In genomic region chr17:74916851-74917199, GRCh38 we compare ENCODE assay signal across 19 cellular contexts. TPM values are rescaled to one million over a fixed set of nuclear protein-coding genes. Genes with fewer than 3 reads are reported as not detected.
DNase-seq lines count a peak whose midpoint lies in the region; ATAC-seq, FAIRE-seq and TF ChIP-seq lines count a peak whose summit lies in the region.
"Had no signal": no experiment of that assay in that cellular context is flagged by ENCODE, and none has a peak within 500 bp of the region (broad histone marks: within the 10 kb centered on the region; RNA-seq: fewer than 3 reads in every experiment).

No MANE protein-coding gene starts in this region.

- H4K20me1 ChIP-seq in HepG2 (ENCODE audit: insufficient read depth, low read length): no peaks in the 10 kb centered on the region

- ATAC-seq in HepG2: no peak
- no peak for ATAC-seq in right lobe of liver
- ATAC-seq in right cardiac atrium: no peak

- DNase-seq in HepG2 (ENCODE audit: low spot score) (no peak), right lobe of liver (no peak), bronchial epithelial cell (ENCODE audit: low read depth) (no peak), kidney (peak; percentile 46), NCI-H2107 (lab: John Stamatoyannopoulos, UW) (no peak), right cardiac atrium (no peak), SKM-1 treated with dmso at 0.1 percent for 144 hours (lab: John Stamatoyannopoulos, UW; ENCODE audit: unreplicated experiment) (no peak), kidney tubule cell (ENCODE audit: low spot score) (no peak)
- DNase-seq: Caco-2; CD8-positive, alpha-beta memory T cell; DMS53; GF-D8; GM23248; H7; HFFc6 had no signal

- in situ Hi-C loops in HepG2 (cut with HindIII; ENCODE audit: extremely low pct_ligation_motif_present, low pct_unique_long_range_greater_than_20kb): loop anchor here (5.0 kb wide), 1 partner anchor 90 kb away; no protein-coding TSS in a partner anchor

- H3K4me2 ChIP-seq in HepG2 (ENCODE audit: low read depth, low read length): no peak overlapping the region
- H3K4me2 ChIP-seq: BLaER1 had no signal

- WGBS in HepG2 (ENCODE audit: low lambda C conversion rate): 64% methylated on average over 11 of the region's 11 CpGs
- 79% methylated on average over 9 of the region's 11 CpGs for WGBS in right lobe of liver (ENCODE audit: insufficient coverage, low coverage, low lambda C conversion rate, missing lambda C conversion rate)
- 92% methylated on average over 11 of the region's 11 CpGs for WGBS in right cardiac atrium

- TF ChIP-seq POLR2A in HepG2 (IDR thresholded peaks at IDR 0.05; ENCODE audit: insufficient read depth in 1 of 2, low read depth in 2 of 2, low read length in 2 of 2): no peak
- TF ChIP-seq POLR2A in right lobe of liver (IDR thresholded peaks at IDR 0.05): no peak

- H3K79me2 ChIP-seq in HepG2 (ENCODE audit: insufficient read depth, low read length): no peaks in the 10 kb centered on the region

- CTCF ChIA-PET in HepG2 (lab: Yijun Ruan, JAX; ENCODE audit: low intra/inter-chr PET ratio, low total read pairs): no interaction called here

- no peaks in the 10 kb centered on the region for H3K36me3 ChIP-seq in HepG2 (replicated peaks in 1 of 2; ENCODE audit: control insufficient read depth in 1 of 2, insufficient read depth in 2 of 2, low read length in 2 of 2)
- no peaks in the 10 kb centered on the region for H3K36me3 ChIP-seq in right lobe of liver
- H3K36me3 ChIP-seq in bronchial epithelial cell (ENCODE audit: control insufficient read depth, insufficient read depth, low read length): no peaks in the 10 kb centered on the region
- H3K36me3 ChIP-seq in kidney (ENCODE audit: control insufficient read depth in 1 of 2, insufficient read depth in 2 of 2, low read length in 2 of 2): no peaks in the 10 kb centered on the region
- H3K36me3 ChIP-seq: BLaER1 had no signal

- no TSS peak for BruUV-seq in HepG2 (replicated peaks; lab: Mats Ljungman, UMichigan)

- TF ChIP-seq CTCF in HepG2 (CRISPR knock-in tag; IDR thresholded peaks at IDR 0.05) (no peak), right lobe of liver (IDR thresholded peaks at IDR 0.05) (no peak), bronchial epithelial cell (IDR thresholded peaks at IDR 0.05; ENCODE audit: insufficient read depth, low read length, severe bottlenecking) (no peak), kidney (IDR thresholded peaks at IDR 0.05; ENCODE audit: borderline replicate concordance, extremely low read depth, insufficient read depth) (no peak)

- H3K27ac ChIP-seq in HepG2 (ENCODE audit: extremely low read length, insufficient read depth, low read length) (no peak overlapping the region), right lobe of liver (no peak overlapping the region), kidney (ENCODE audit: low read depth in 2 of 2, low read length in 2 of 2) (no peak overlapping the region), right cardiac atrium (ENCODE audit: low read length) (no peak overlapping the region)
- H3K27ac ChIP-seq: 22Rv1, BLaER1, GM23248 had no signal

- H3K9ac ChIP-seq in HepG2 (ENCODE audit: insufficient read depth, low read depth, low read length): no peak overlapping the region
- H3K9ac ChIP-seq in kidney (ENCODE audit: low read length in 2 of 2): no peak overlapping the region
- H3K9ac ChIP-seq: BLaER1, GM23248 had no signal

- H3K27me3 ChIP-seq in HepG2 (ENCODE audit: control insufficient read depth in 1 of 2, insufficient read depth in 2 of 2, low read length in 2 of 2) (peaks cover 8 to 46% of the 10 kb centered on the region in 2 experiments), right lobe of liver (no peaks in the 10 kb centered on the region), bronchial epithelial cell (ENCODE audit: control insufficient read depth, insufficient read depth, low read length) (no peaks in the 10 kb centered on the region), right cardiac atrium (ENCODE audit: control insufficient read depth, insufficient read depth) (no peaks in the 10 kb centered on the region)

- intact Hi-C loops in HepG2 (cut with micrococcal nuclease; ENCODE audit: unreplicated experiment) (no loop called here), right lobe of liver (cut with DNase I) (no loop called here), kidney (cut with DNase I) (no loop called here), right cardiac atrium (cut with DNase I) (no loop called here)

- H3K9me3 ChIP-seq in HepG2 (ENCODE audit: low read length) (no peaks in the 10 kb centered on the region), right lobe of liver (no peaks in the 10 kb centered on the region), kidney (ENCODE audit: control insufficient read depth in 1 of 2, low read length in 2 of 2) (no peaks in the 10 kb centered on the region), right cardiac atrium (ENCODE audit: control insufficient read depth, low read length) (no peaks in the 10 kb centered on the region)

- H3K4me3 ChIP-seq in HepG2 (replicated peaks in 1 of 3; ENCODE audit: insufficient read depth in 1 of 3, low read depth in 2 of 3, low read length in 3 of 3) (no peak overlapping the region), right lobe of liver (no peak overlapping the region), bronchial epithelial cell (ENCODE audit: low read depth, low read length) (no peak overlapping the region), kidney (ENCODE audit: low read length in 2 of 2) (no peak overlapping the region), right cardiac atrium (ENCODE audit: low read length) (no peak overlapping the region)
- H3K4me3 ChIP-seq: BLaER1, GM23248 had no signal

- FAIRE-seq in HepG2 (lab: Jason Lieb, UNC): peak; percentile 56
- peak; percentile 98 for FAIRE-seq in bronchial epithelial cell (lab: Jason Lieb, UNC)
- FAIRE-seq in kidney (lab: Jason Lieb, UNC): no peak
- FAIRE-seq: GM18507 had no signal

- H2AFZ ChIP-seq in HepG2 (ENCODE audit: low read length): no peak overlapping the region
- H2AFZ ChIP-seq: GM23248 had no signal

- POLR2A ChIA-PET in HepG2 (lab: Yijun Ruan, JAX): interaction anchor here (1.0 kb wide), 1 partner anchor 44 kb away, joined by 3 read pairs; the partner anchor contains the start of gene FDXR

- TF ChIP-seq RAD21 in HepG2 (CRISPR knock-in tag; IDR thresholded peaks at IDR 0.05): no peak

- TF ChIP-seq EP300 in HepG2 (IDR thresholded peaks at IDR 0.05; ENCODE audit: low read depth in 2 of 2, low read length in 2 of 2) (no peak), HepG2 (CRISPR knock-in tag; IDR thresholded peaks at IDR 0.05; ENCODE audit: borderline replicate concordance) (no peak)

- H3K4me1 ChIP-seq in HepG2 (ENCODE audit: insufficient read depth, low read length) (peaks cover 29% of the 10 kb centered on the region), right lobe of liver (no peaks in the 10 kb centered on the region), kidney (ENCODE audit: control insufficient read depth in 1 of 2, insufficient read depth in 1 of 2, low read depth in 1 of 2, low read length in 2 of 2) (peaks cover 0 to 2% of the 10 kb centered on the region in 2 donors), right cardiac atrium (ENCODE audit: control insufficient read depth, insufficient read depth, low read length) (no peaks in the 10 kb centered on the region)
- H3K4me1 ChIP-seq: BLaER1 had no signal

RNA-seq across cellular contexts. Expression of gene USH1G, which starts 6.2 kb away (rescaled TPM):
- total RNA-seq in HepG2 (2016; rRNA removed; fragmentation: Illumina TruSeq; extraction: Trizol) (0.04 TPM in 1 of 2 replicates, not detected in the other), right lobe of liver (not detected), bronchial epithelial cell (1.1 and 3.3 TPM in 2 replicates), kidney (0.22 TPM), right cardiac atrium (under 1 TPM; 0.06 to 0.59 (median 0.27) TPM)
- total RNA-seq in HepG2 (2016; cell fraction: cytosol; rRNA removed; fragmentation: Illumina TruSeq; extraction: Trizol; ENCODE audit: low read depth): not detected in 2 replicates
- total RNA-seq in HepG2 (2016; cell fraction: insoluble cytoplasmic fraction; rRNA removed; fragmentation: Illumina TruSeq; extraction: Trizol): not detected in 2 replicates
- total RNA-seq in HepG2 (2016; cell fraction: membrane; rRNA removed; fragmentation: Illumina TruSeq; extraction: Trizol): not detected in 2 replicates
- not detected in 2 replicates for total RNA-seq in HepG2 (2016; cell fraction: nucleus; rRNA removed; fragmentation: Illumina TruSeq; extraction: Trizol)
- polyA plus RNA-seq in HepG2 (2011; rRNA removed) (not detected in 2 replicates), kidney (ENCODE audit: insufficient read depth, low read depth, low replicate concordance) (0.17 TPM), right cardiac atrium (0.23 TPM)
- polyA plus RNA-seq in HepG2 (2011; cell fraction: cytosol; rRNA removed): 0.01 TPM in 1 of 2 replicates, not detected in the other
- polyA plus RNA-seq in HepG2 (2011; cell fraction: nucleus; rRNA removed): 0.03 and 0.08 TPM in 2 replicates
- polyA plus RNA-seq in HepG2 (2012): not detected in 2 replicates
- polyA plus RNA-seq in HepG2 (2016; cell fraction: cytosol; fragmentation: Illumina TruSeq; extraction: Trizol; ENCODE audit: low read depth): not detected in 2 replicates
- polyA plus RNA-seq in HepG2 (2016; cell fraction: insoluble cytoplasmic fraction; fragmentation: Illumina TruSeq; extraction: Trizol; ENCODE audit: low read depth): not detected in 2 replicates
- polyA plus RNA-seq in HepG2 (2016; cell fraction: membrane; fragmentation: Illumina TruSeq; extraction: Trizol; ENCODE audit: low read depth): not detected in 2 replicates
- not detected in 2 replicates for polyA plus RNA-seq in HepG2 (2016; cell fraction: nucleus; fragmentation: Illumina TruSeq; extraction: Trizol; ENCODE audit: insufficient read depth, low read depth)
- 0.05 TPM in 1 of 2 replicates, not detected in the other for polyA minus RNA-seq in HepG2 (2011; rRNA and poly(A)+ RNA removed; ENCODE audit: low replicate concordance)
- not detected in 2 replicates for polyA minus RNA-seq in HepG2 (2011; cell fraction: cytosol; rRNA and poly(A)+ RNA removed)
- 0.12 and 0.13 TPM in 2 replicates for polyA minus RNA-seq in HepG2 (2011; cell fraction: nucleus; rRNA and poly(A)+ RNA removed)
- total RNA-seq: A673; CD8-positive, alpha-beta memory T cell; GM23248; HFFc6 had no signal
- polyA plus RNA-seq: CD8-positive, alpha-beta memory T cell; GM23248 had no signal

RNA-seq across cellular contexts. Expression of gene OTOP2, which starts 7.2 kb away (rescaled TPM):
- total RNA-seq in HepG2 (2016; rRNA removed; fragmentation: Illumina TruSeq; extraction: Trizol) (not detected in 2 replicates), right lobe of liver (not detected), bronchial epithelial cell (under 0.01 TPM in 1 of 2 replicates, not detected in the other), kidney (not detected), right cardiac atrium (not detected)
- not detected in 2 replicates for total RNA-seq in HepG2 (2016; cell fraction: cytosol; rRNA removed; fragmentation: Illumina TruSeq; extraction: Trizol; ENCODE audit: low read depth)
- total RNA-seq in HepG2 (2016; cell fraction: insoluble cytoplasmic fraction; rRNA removed; fragmentation: Illumina TruSeq; extraction: Trizol): not detected in 2 replicates
- not detected in 2 replicates for total RNA-seq in HepG2 (2016; cell fraction: membrane; rRNA removed; fragmentation: Illumina TruSeq; extraction: Trizol)
- not detected in 2 replicates for total RNA-seq in HepG2 (2016; cell fraction: nucleus; rRNA removed; fragmentation: Illumina TruSeq; extraction: Trizol)
- polyA plus RNA-seq in HepG2 (2011; rRNA removed) (not detected in 2 replicates), kidney (ENCODE audit: insufficient read depth, low read depth, low replicate concordance) (not detected), right cardiac atrium (not detected)
- polyA plus RNA-seq in HepG2 (2011; cell fraction: cytosol; rRNA removed): not detected in 2 replicates
- polyA plus RNA-seq in HepG2 (2011; cell fraction: nucleus; rRNA removed): 0.06 TPM in 1 of 2 replicates, not detected in the other
- not detected in 2 replicates for polyA plus RNA-seq in HepG2 (2012)
- polyA plus RNA-seq in HepG2 (2016; cell fraction: cytosol; fragmentation: Illumina TruSeq; extraction: Trizol; ENCODE audit: low read depth): not detected in 2 replicates
- polyA plus RNA-seq in HepG2 (2016; cell fraction: insoluble cytoplasmic fraction; fragmentation: Illumina TruSeq; extraction: Trizol; ENCODE audit: low read depth): not detected in 2 replicates
- not detected in 2 replicates for polyA plus RNA-seq in HepG2 (2016; cell fraction: membrane; fragmentation: Illumina TruSeq; extraction: Trizol; ENCODE audit: low read depth)
- polyA plus RNA-seq in HepG2 (2016; cell fraction: nucleus; fragmentation: Illumina TruSeq; extraction: Trizol; ENCODE audit: insufficient read depth, low read depth): not detected in 2 replicates
- polyA minus RNA-seq in HepG2 (2011; rRNA and poly(A)+ RNA removed; ENCODE audit: low replicate concordance): not detected in 2 replicates
- polyA minus RNA-seq in HepG2 (2011; cell fraction: cytosol; rRNA and poly(A)+ RNA removed): not detected in 2 replicates
- polyA minus RNA-seq in HepG2 (2011; cell fraction: nucleus; rRNA and poly(A)+ RNA removed): not detected in 2 replicates
- total RNA-seq: A673; Caco-2; CD8-positive, alpha-beta memory T cell; GM23248; H7; HFFc6 had no signal
- polyA plus RNA-seq: CD8-positive, alpha-beta memory T cell; GM23248 had no signal

RNA-seq across cellular contexts. Expression of gene OTOP3, which starts 18.9 kb away (rescaled TPM):
- total RNA-seq in HepG2 (2016; rRNA removed; fragmentation: Illumina TruSeq; extraction: Trizol) (not detected in 2 replicates), right lobe of liver (not detected), bronchial epithelial cell (under 0.01 and 0.26 TPM in 2 replicates), kidney (not detected), right cardiac atrium (not detected)
- total RNA-seq in HepG2 (2016; cell fraction: cytosol; rRNA removed; fragmentation: Illumina TruSeq; extraction: Trizol; ENCODE audit: low read depth): not detected in 2 replicates
- not detected in 2 replicates for total RNA-seq in HepG2 (2016; cell fraction: insoluble cytoplasmic fraction; rRNA removed; fragmentation: Illumina TruSeq; extraction: Trizol)
- not detected in 2 replicates for total RNA-seq in HepG2 (2016; cell fraction: membrane; rRNA removed; fragmentation: Illumina TruSeq; extraction: Trizol)
- not detected in 2 replicates for total RNA-seq in HepG2 (2016; cell fraction: nucleus; rRNA removed; fragmentation: Illumina TruSeq; extraction: Trizol)
- polyA plus RNA-seq in HepG2 (2011; rRNA removed) (not detected in 2 replicates), kidney (ENCODE audit: insufficient read depth, low read depth, low replicate concordance) (not detected), right cardiac atrium (not detected)
- not detected in 2 replicates for polyA plus RNA-seq in HepG2 (2011; cell fraction: cytosol; rRNA removed)
- not detected in 2 replicates for polyA plus RNA-seq in HepG2 (2011; cell fraction: nucleus; rRNA removed)
- polyA plus RNA-seq in HepG2 (2012): not detected in 2 replicates
- not detected in 2 replicates for polyA plus RNA-seq in HepG2 (2016; cell fraction: cytosol; fragmentation: Illumina TruSeq; extraction: Trizol; ENCODE audit: low read depth)
- polyA plus RNA-seq in HepG2 (2016; cell fraction: insoluble cytoplasmic fraction; fragmentation: Illumina TruSeq; extraction: Trizol; ENCODE audit: low read depth): not detected in 2 replicates
- not detected in 2 replicates for polyA plus RNA-seq in HepG2 (2016; cell fraction: membrane; fragmentation: Illumina TruSeq; extraction: Trizol; ENCODE audit: low read depth)
- not detected in 2 replicates for polyA plus RNA-seq in HepG2 (2016; cell fraction: nucleus; fragmentation: Illumina TruSeq; extraction: Trizol; ENCODE audit: insufficient read depth, low read depth)
- polyA minus RNA-seq in HepG2 (2011; rRNA and poly(A)+ RNA removed; ENCODE audit: low replicate concordance): not detected in 2 replicates
- not detected in 2 replicates for polyA minus RNA-seq in HepG2 (2011; cell fraction: cytosol; rRNA and poly(A)+ RNA removed)
- not detected in 2 replicates for polyA minus RNA-seq in HepG2 (2011; cell fraction: nucleus; rRNA and poly(A)+ RNA removed)
- total RNA-seq: A673; Caco-2; CD8-positive, alpha-beta memory T cell; GM23248; H7; HFFc6 had no signal
- polyA plus RNA-seq: CD8-positive, alpha-beta memory T cell; GM23248 had no signal

RNA-seq across cellular contexts. Expression of gene FADS6, which starts 23.4 kb away (rescaled TPM):
- total RNA-seq in HepG2 (2016; rRNA removed; fragmentation: Illumina TruSeq; extraction: Trizol) (0.11 TPM in 1 of 2 replicates, not detected in the other), right lobe of liver (1 to 10 TPM; 2.1 to 6.1 (median 3.7) TPM), bronchial epithelial cell (0.26 TPM in 1 of 2 replicates, not detected in the other), kidney (not detected), right cardiac atrium (not detected)
- total RNA-seq in HepG2 (2016; cell fraction: cytosol; rRNA removed; fragmentation: Illumina TruSeq; extraction: Trizol; ENCODE audit: low read depth): 0.09 TPM in 1 of 2 replicates, not detected in the other
- 0.11 TPM in 1 of 2 replicates, not detected in the other for total RNA-seq in HepG2 (2016; cell fraction: insoluble cytoplasmic fraction; rRNA removed; fragmentation: Illumina TruSeq; extraction: Trizol)
- total RNA-seq in HepG2 (2016; cell fraction: membrane; rRNA removed; fragmentation: Illumina TruSeq; extraction: Trizol): not detected in 2 replicates
- total RNA-seq in HepG2 (2016; cell fraction: nucleus; rRNA removed; fragmentation: Illumina TruSeq; extraction: Trizol): 0.28 TPM in 1 of 2 replicates, not detected in the other
- polyA plus RNA-seq in HepG2 (2011; rRNA removed) (0.11 and 0.20 TPM in 2 replicates), kidney (ENCODE audit: insufficient read depth, low read depth, low replicate concordance) (not detected), right cardiac atrium (0.05 TPM)
- 0.14 and 0.15 TPM in 2 replicates for polyA plus RNA-seq in HepG2 (2011; cell fraction: cytosol; rRNA removed)
- polyA plus RNA-seq in HepG2 (2011; cell fraction: nucleus; rRNA removed): 0.47 and 1.1 TPM in 2 replicates
- polyA plus RNA-seq in HepG2 (2012): not detected in 2 replicates
- polyA plus RNA-seq in HepG2 (2016; cell fraction: cytosol; fragmentation: Illumina TruSeq; extraction: Trizol; ENCODE audit: low read depth): 0.18 TPM in 1 of 2 replicates, not detected in the other
- 0.10 TPM in 1 of 2 replicates, not detected in the other for polyA plus RNA-seq in HepG2 (2016; cell fraction: insoluble cytoplasmic fraction; fragmentation: Illumina TruSeq; extraction: Trizol; ENCODE audit: low read depth)
- polyA plus RNA-seq in HepG2 (2016; cell fraction: membrane; fragmentation: Illumina TruSeq; extraction: Trizol; ENCODE audit: low read depth): not detected in 2 replicates
- not detected in 2 replicates for polyA plus RNA-seq in HepG2 (2016; cell fraction: nucleus; fragmentation: Illumina TruSeq; extraction: Trizol; ENCODE audit: insufficient read depth, low read depth)
- 0.32 TPM in 1 of 2 replicates, not detected in the other for polyA minus RNA-seq in HepG2 (2011; rRNA and poly(A)+ RNA removed; ENCODE audit: low replicate concordance)
- not detected in 2 replicates for polyA minus RNA-seq in HepG2 (2011; cell fraction: cytosol; rRNA and poly(A)+ RNA removed)
- polyA minus RNA-seq in HepG2 (2011; cell fraction: nucleus; rRNA and poly(A)+ RNA removed): not detected in 2 replicates
- total RNA-seq: A673; CD8-positive, alpha-beta memory T cell; GM23248; H7; HFFc6 had no signal
- polyA plus RNA-seq: CD8-positive, alpha-beta memory T cell; GM23248 had no signal

RNA-seq across cellular contexts. Expression of gene FDXR, which starts 44.0 kb away (rescaled TPM):
- total RNA-seq in HepG2 (2016; rRNA removed; fragmentation: Illumina TruSeq; extraction: Trizol): 99.0 and 116 TPM in 2 replicates
- total RNA-seq in HepG2 (2016; cell fraction: cytosol; rRNA removed; fragmentation: Illumina TruSeq; extraction: Trizol; ENCODE audit: low read depth): 17.2 and 18.6 TPM in 2 replicates
- 96.0 and 122 TPM in 2 replicates for total RNA-seq in HepG2 (2016; cell fraction: insoluble cytoplasmic fraction; rRNA removed; fragmentation: Illumina TruSeq; extraction: Trizol)
- 33.1 and 34.8 TPM in 2 replicates for total RNA-seq in HepG2 (2016; cell fraction: membrane; rRNA removed; fragmentation: Illumina TruSeq; extraction: Trizol)
- 59.6 and 66.9 TPM in 2 replicates for total RNA-seq in HepG2 (2016; cell fraction: nucleus; rRNA removed; fragmentation: Illumina TruSeq; extraction: Trizol)
- polyA plus RNA-seq in HepG2 (2011; rRNA removed): 23.4 and 27.7 TPM in 2 replicates
- polyA plus RNA-seq in HepG2 (2011; cell fraction: cytosol; rRNA removed): 25.9 and 36.5 TPM in 2 replicates
- 50.2 and 50.3 TPM in 2 replicates for polyA plus RNA-seq in HepG2 (2011; cell fraction: nucleus; rRNA removed)
- 12.3 and 15.3 TPM in 2 replicates for polyA plus RNA-seq in HepG2 (2012)
- polyA plus RNA-seq in HepG2 (2016; cell fraction: cytosol; fragmentation: Illumina TruSeq; extraction: Trizol; ENCODE audit: low read depth): 13.6 and 16.1 TPM in 2 replicates
- 83.4 and 93.7 TPM in 2 replicates for polyA plus RNA-seq in HepG2 (2016; cell fraction: insoluble cytoplasmic fraction; fragmentation: Illumina TruSeq; extraction: Trizol; ENCODE audit: low read depth)
- polyA plus RNA-seq in HepG2 (2016; cell fraction: membrane; fragmentation: Illumina TruSeq; extraction: Trizol; ENCODE audit: low read depth): 21.8 and 25.0 TPM in 2 replicates
- 111 and 113 TPM in 2 replicates for polyA plus RNA-seq in HepG2 (2016; cell fraction: nucleus; fragmentation: Illumina TruSeq; extraction: Trizol; ENCODE audit: insufficient read depth, low read depth)
- 11.0 and 40.8 TPM in 2 replicates for polyA minus RNA-seq in HepG2 (2011; rRNA and poly(A)+ RNA removed; ENCODE audit: low replicate concordance)
- polyA minus RNA-seq in HepG2 (2011; cell fraction: cytosol; rRNA and poly(A)+ RNA removed): 14.0 and 15.4 TPM in 2 replicates
- polyA minus RNA-seq in HepG2 (2011; cell fraction: nucleus; rRNA and poly(A)+ RNA removed): 10.0 and 10.6 TPM in 2 replicates
- 10 to 100 TPM in 2 of 6 experiments, 1 to 10 TPM in 4; 7.7 to 18.7 (median 8.6) TPM for total RNA-seq in right lobe of liver
- 30.8 and 49.5 TPM in 2 replicates for total RNA-seq in bronchial epithelial cell
- total RNA-seq in kidney: 9.0 TPM
- 15.2 TPM for polyA plus RNA-seq in kidney (ENCODE audit: insufficient read depth, low read depth, low replicate concordance)
- 10 to 100 TPM in 1 of 4 donors, 1 to 10 TPM in 3; 4.9 to 10.5 (median 7.1) TPM for total RNA-seq in right cardiac atrium
- 9.9 TPM for polyA plus RNA-seq in right cardiac atrium
